Comparison of ENCODE assay signal across 11 cellular contexts in genomic region chr2:28639836-28640235, GRCh38.
DNase-seq lines count a peak whose midpoint lies in the region; ATAC-seq and TF ChIP-seq lines count a peak whose summit lies in the region.
"Had no signal": no experiment of that assay in that cellular context is flagged by ENCODE, and none has a peak within 500 bp of the region (broad histone marks: within the 10 kb centered on the region; RNA-seq: fewer than 3 reads in every experiment).

No MANE protein-coding gene starts in this region.

- H3K36me3 ChIP-seq in colonic mucosa: no peaks in the 10 kb centered on the region

- peak overlapping the region; percentile 77 for H3K27ac Mint-ChIP-seq in progenitor cell of endocrine pancreas

- peak; percentile 55 for ATAC-seq in GM19025 (IDR thresholded peaks at IDR 0.05; ENCODE audit: low read depth, unreplicated experiment)
- no peak for ATAC-seq in GM19035 (IDR thresholded peaks at IDR 0.05; ENCODE audit: unreplicated experiment)

- H3K27me3 ChIP-seq in colonic mucosa: no peaks in the 10 kb centered on the region
- H3K27me3 ChIP-seq: spleen had no signal

- H3K4me1 Mint-ChIP-seq in progenitor cell of endocrine pancreas (ENCODE audit: low read depth): peaks cover 17% of the 10 kb centered on the region

- TF ChIP-seq CTCF in colonic mucosa (IDR thresholded peaks at IDR 0.05): no peak
- TF ChIP-seq CTCF in progenitor cell of endocrine pancreas (IDR thresholded peaks at IDR 0.05; ENCODE audit: unreplicated experiment): no peak

- H3K27ac ChIP-seq in colonic mucosa: peak overlapping the region; percentile 6
- H3K27ac ChIP-seq: spleen had no signal

- H3K4me1 ChIP-seq in colonic mucosa: no peaks in the 10 kb centered on the region

- DNase-seq in NCI-H2196 treated with DMSO at 0.1 percent for 48 hours (lab: John Stamatoyannopoulos, UW; ENCODE audit: unreplicated experiment) (peak; percentile 93), colonic mucosa (peak; percentile 76), progenitor cell of endocrine pancreas (ENCODE audit: low spot score, unreplicated experiment) (no peak), cerebellar nuclear complex (lab: John Stamatoyannopoulos, UW) (no peak), HPDE6-E6E7 (ENCODE audit: extremely low spot score) (no peak), NCI-H187 treated with DMSO at 0.1 percent for 48 hours (lab: John Stamatoyannopoulos, UW) (no peak)
- DNase-seq: activated CD4-positive, alpha-beta T cell treated with anti-CD3 and anti-CD28 coated beads, Interleukin-2, amount 50 U/mL, for 4 hours; anterior cingulate cortex; spleen had no signal

- no peaks in the 10 kb centered on the region for H3K9me3 Mint-ChIP-seq in progenitor cell of endocrine pancreas (ENCODE audit: low read depth)

- no peaks in the 10 kb centered on the region for H3K9me3 ChIP-seq in colonic mucosa
- H3K9me3 ChIP-seq: spleen had no signal

- H3K27me3 Mint-ChIP-seq in progenitor cell of endocrine pancreas: peaks cover 5% of the 10 kb centered on the region

- H3K4me3 Mint-ChIP-seq in progenitor cell of endocrine pancreas (ENCODE audit: low read depth): no peak overlapping the region

- intact Hi-C loops in colonic mucosa (cut with DNase I): no loop called here

- no peaks in the 10 kb centered on the region for H3K36me3 Mint-ChIP-seq in progenitor cell of endocrine pancreas (ENCODE audit: insufficient read depth)

- H3K4me3 ChIP-seq in colonic mucosa: no peak overlapping the region
- H3K4me3 ChIP-seq: spleen had no signal

- peak overlapping the region in 1 of 2 donors; percentile 23 for H3K9ac ChIP-seq in colonic mucosa (ENCODE audit: low read depth in 2 of 2, low read length in 2 of 2)

Comparison
In these comparisons a context has a peak if more than half of its experiments do, and no peak if none do; other contexts are left out.
1. DNase-seq: peak in NCI-H2196 treated with DMSO at 0.1 percent for 48 hours (single experiment) and colonic mucosa (single experiment); none in progenitor cell of endocrine pancreas (single experiment), cerebellar nuclear complex (0 of 2), HPDE6-E6E7 (single experiment) and NCI-H187 treated with DMSO at 0.1 percent for 48 hours (single experiment).